ENCODE assay signal across 1 cellular context in the genomic region with DNA sequence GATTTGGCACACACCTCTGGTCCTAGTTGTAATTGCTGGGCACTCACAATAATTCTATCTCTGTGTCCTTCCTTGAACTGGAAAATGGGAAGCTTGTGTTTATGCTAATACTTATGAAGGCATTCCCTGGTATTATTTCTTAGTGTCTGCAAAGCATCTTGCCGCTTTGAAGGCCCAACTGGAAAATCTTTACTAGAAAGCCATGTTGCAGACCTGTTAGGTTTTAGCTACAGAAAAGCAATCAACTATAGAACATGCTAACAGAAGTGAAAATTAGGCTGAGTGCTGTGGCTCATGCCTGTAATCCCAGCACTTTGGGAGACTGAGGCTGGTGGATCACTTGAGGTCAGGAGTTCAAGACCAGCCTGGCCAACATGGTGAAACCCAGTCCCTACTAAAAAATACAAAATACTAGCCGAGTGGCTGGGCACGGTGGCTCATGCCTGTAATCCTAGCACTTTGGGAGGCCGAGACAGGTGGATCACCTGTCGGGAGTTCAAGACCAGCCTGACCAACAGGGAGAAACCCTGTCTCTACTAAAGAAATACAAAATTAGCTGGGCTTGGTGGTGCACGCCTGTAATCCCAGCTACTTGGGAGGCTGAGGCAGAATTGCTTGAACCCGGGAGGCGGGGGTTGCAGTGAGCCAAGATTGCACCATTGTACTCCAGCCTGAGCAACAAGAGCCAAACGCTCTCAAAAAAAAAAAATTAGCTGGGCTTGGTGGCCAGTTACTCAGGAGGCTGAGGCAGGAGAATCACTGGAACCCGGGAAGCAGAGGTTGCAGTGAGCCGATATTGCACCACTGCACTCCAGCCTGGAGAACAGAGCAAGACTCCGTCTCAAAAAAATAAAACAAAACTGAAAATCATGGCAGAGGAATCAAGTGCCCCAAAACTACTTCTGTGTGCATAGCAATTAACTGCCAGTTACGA.
TF ChIP-seq lines count a peak whose summit lies in the region.

No MANE protein-coding gene starts in this region.

TF ChIP-seq in WTC11, 78 proteins besides CTCF, POLR2A, EP300 and RAD21 (continued from another document):
- 0 out of 2 replicates have a peak, but pooled peaks have one; percentile 6 for TF ChIP-seq CREM (CRISPR knock-in tag; IDR thresholded peaks at IDR 0.05)
- 0 out of 2 replicates have a peak, but pooled peaks have one; percentile 57 for TF ChIP-seq ZNF671 (CRISPR knock-in tag; IDR thresholded peaks at IDR 0.05)
TF ChIP-seq in WTC11: peak in this region for 4; not testable (repeated sequence) for 74.
